Comparison of ENCODE assay signal across 1 cellular context in genomic region chr7:70883750-70884445, GRCh38.
TF ChIP-seq lines count a peak whose summit lies in the region.

No MANE protein-coding gene starts in this region.

TF ChIP-seq in K562, 482 proteins besides CTCF, POLR2A, EP300 and RAD21 (continued from another document):
- TF ChIP-seq RERE (CRISPR knock-in tag; IDR thresholded peaks at IDR 0.05; ENCODE audit: borderline replicate concordance) (no peak), GTF2B (IDR thresholded peaks at IDR 0.05; ENCODE audit: extremely low read depth, insufficient read length) (no peak), SNRNP70 (optimal IDR thresholded peaks at IDR 0.05; ENCODE audit: low read depth, low read length) (no peak), NCOA6 (IDR thresholded peaks at IDR 0.05) (no peak), NEUROD1 (IDR thresholded peaks at IDR 0.05; ENCODE audit: borderline replicate concordance, low read depth, low read length, partially characterized antibody) (no peak), MLLT1 (IDR thresholded peaks at IDR 0.05) (no peak), ARID1B (IDR thresholded peaks at IDR 0.05) (0 out of 2 replicates have a peak, but pooled peaks have one; percentile 30), TRIM24 (IDR thresholded peaks at IDR 0.05) (no peak), PURB (CRISPR knock-in tag; IDR thresholded peaks at IDR 0.05; ENCODE audit: low read depth) (no peak), ARID3A (IDR thresholded peaks at IDR 0.05; ENCODE audit: borderline replicate concordance, low read depth, low read length) (no peak), ZNF75A (CRISPR knock-in tag; IDR thresholded peaks at IDR 0.05) (no peak), MTA3 (IDR thresholded peaks at IDR 0.05; ENCODE audit: borderline replicate concordance) (no peak), PTBP1 (IDR thresholded peaks at IDR 0.05; ENCODE audit: low read depth, low read length) (no peak)
TF ChIP-seq in K562: peak in this region for 2.
